9 cellular contexts compared by ENCODE assay signal in genomic region chr2:154844513-154844912, GRCh38.
"Had no signal": no experiment of that assay in that cellular context is flagged by ENCODE, and none has a peak within 500 bp of the region (broad histone marks: within the 10 kb centered on the region; RNA-seq: fewer than 3 reads in every experiment).

No MANE protein-coding gene starts in this region.

- H3K9me3 ChIP-seq: HAP-1 had no signal

- H3K36me3 ChIP-seq: HAP-1 had no signal

- H3K27ac ChIP-seq: GM23248, HL-60 had no signal

- ATAC-seq: HCT116, K562 had no signal

- DNase-seq: GM23248, GOT3, H7, HFFc6, IMR-90 had no signal

- FAIRE-seq: K562 had no signal

- H3K9ac ChIP-seq: GM23248 had no signal

- H3K4me3 ChIP-seq: GM23248, HAP-1, K562 had no signal

- H3K4me1 ChIP-seq: HAP-1 had no signal

- H2AFZ ChIP-seq: GM23248 had no signal
